ENCODE assay signal across 8 cellular contexts in genomic region chr12:58920102-58920955, GRCh38.
DNase-seq lines count a peak whose midpoint lies in the region; ATAC-seq lines count a peak whose summit lies in the region.

LRIG3 (minus strand) TSS chr12:58920504; CDS start chr12:58920235, 269 bp downstream.

- no peaks in the 10 kb centered on the region for H3K9me3 ChIP-seq in adipocyte (ENCODE audit: control insufficient read depth, low read length)

- intact Hi-C loops in head of caudate nucleus (cut with DNase I): no loop called here

- peaks cover 26% of the 10 kb centered on the region for H3K4me1 ChIP-seq in adipocyte (ENCODE audit: control insufficient read depth, insufficient read depth, low read length)

- peak within 1 kb of the TSS; percentile 92 for H3K4me3 ChIP-seq in adipocyte (ENCODE audit: low read length)

- DNase-seq in AG20443 (ENCODE audit: low spot score) (peak; percentile 96), NCI-H226 (peak; percentile 84), adipocyte (ENCODE audit: low read depth) (peak; percentile 98), head of caudate nucleus (peak; percentile 57 to 93 (median 85)), nucleus accumbens (lab: John Stamatoyannopoulos, UW) (peak in 55 of 56 donors; percentile 6 to 91 (median 75)), NOMO-1 (lab: John Stamatoyannopoulos, UW; ENCODE audit: unreplicated experiment in 2 of 2) (no peak)

- ATAC-seq in GM18868 (IDR thresholded peaks at IDR 0.05; ENCODE audit: unreplicated experiment): peak; percentile 86
- peak; percentile 55 for ATAC-seq in HG03060 (IDR thresholded peaks at IDR 0.05; ENCODE audit: low read depth, unreplicated experiment)

- H3K36me3 ChIP-seq in adipocyte (ENCODE audit: control insufficient read depth, insufficient read depth, low read length, severe bottlenecking): no peaks in the 10 kb centered on the region

- peak within 1 kb of the TSS; percentile 94 for H3K9ac ChIP-seq in adipocyte (ENCODE audit: low read length)

- no peaks in the 10 kb centered on the region for H3K27me3 ChIP-seq in adipocyte (replicated peaks; ENCODE audit: control insufficient read depth, insufficient read depth, low read length)

Comparison
In these comparisons a context has a peak if more than half of its experiments do, and no peak if none do; other contexts are left out.
1. DNase-seq: peak in AG20443 (single experiment), NCI-H226 (single experiment), adipocyte (single experiment), head of caudate nucleus (42 of 42) and nucleus accumbens (55 of 56); none in NOMO-1 (0 of 2).